9 cellular contexts compared by ENCODE assay signal in genomic region chrX:119234931-119235555, GRCh38. TPM values are rescaled to one million over a fixed set of nuclear protein-coding genes. Genes with fewer than 3 reads are reported as not detected.
DNase-seq lines count a peak whose midpoint lies in the region; ATAC-seq and TF ChIP-seq lines count a peak whose summit lies in the region.
"Had no signal": no experiment of that assay in that cellular context is flagged by ENCODE, and none has a peak within 500 bp of the region (broad histone marks: within the 10 kb centered on the region; RNA-seq: fewer than 3 reads in every experiment).

No MANE protein-coding gene starts in this region.

- WGBS in SK-N-SH (ENCODE audit: low lambda C conversion rate): 49% methylated on average over 10 of the region's 10 CpGs

- H4K20me1 ChIP-seq in SK-N-SH (ENCODE audit: insufficient read depth): no peaks in the 10 kb centered on the region

- CTCF ChIA-PET in SK-N-SH (lab: Yijun Ruan, JAX): interaction anchor here (0.6 kb wide), 1 partner anchor 577 kb away, joined by 3 read pairs; no protein-coding TSS in a partner anchor

- no peak overlapping the region for H3K4me2 ChIP-seq in SK-N-SH

- TF ChIP-seq EP300 in SK-N-SH (IDR thresholded peaks at IDR 0.05; ENCODE audit: borderline replicate concordance in 1 of 2, low read depth in 1 of 2, low read length in 1 of 2): no peak

- TF ChIP-seq CTCF in SK-N-SH (IDR thresholded peaks at IDR 0.05): no peak

- peaks cover 3% of the 10 kb centered on the region in 2 experiments; a peak in 1 of 4 replicates for H3K4me1 ChIP-seq in SK-N-SH (ENCODE audit: control insufficient read depth in 1 of 2, insufficient read depth in 2 of 2, low read depth in 1 of 2, low read length in 1 of 2)
- peaks cover 36% of the 10 kb centered on the region for H3K4me1 ChIP-seq in adipocyte (ENCODE audit: control insufficient read depth, insufficient read depth, low read length)
- H3K4me1 ChIP-seq in iPS-18a (ENCODE audit: control insufficient read depth, low read depth, low read length): peaks cover 19% of the 10 kb centered on the region
- no peaks in the 10 kb centered on the region for H3K4me1 ChIP-seq in stomach smooth muscle (ENCODE audit: control insufficient read depth, insufficient read depth, low read length)

- no peak for TF ChIP-seq RAD21 in SK-N-SH (IDR thresholded peaks at IDR 0.05; ENCODE audit: low read length)

- H3K9ac ChIP-seq in SK-N-SH (no peak overlapping the region), adipocyte (ENCODE audit: low read length) (peak overlapping the region; percentile 86), iPS-18a (ENCODE audit: low read length) (peak overlapping the region; percentile 81), stomach smooth muscle (ENCODE audit: low read length in 2 of 2) (peak overlapping the region in 1 of 2 donors; percentile 45)

- H3K79me2 ChIP-seq in SK-N-SH (ENCODE audit: insufficient read depth): peaks cover 35% of the 10 kb centered on the region

- peaks cover 4% of the 10 kb centered on the region for H3F3A ChIP-seq in SK-N-SH (replicated peaks; ENCODE audit: insufficient read depth)

- H3K9me3 ChIP-seq in SK-N-SH: no peaks in the 10 kb centered on the region
- H3K9me3 ChIP-seq in adipocyte (ENCODE audit: control insufficient read depth, low read length): no peaks in the 10 kb centered on the region
- peaks cover 9% of the 10 kb centered on the region for H3K9me3 ChIP-seq in iPS-18a (ENCODE audit: control insufficient read depth, low read depth, low read length)
- no peaks in the 10 kb centered on the region for H3K9me3 ChIP-seq in stomach smooth muscle (ENCODE audit: control insufficient read depth in 2 of 2, low read length in 2 of 2)

- no peaks in the 10 kb centered on the region for H3K9me2 ChIP-seq in SK-N-SH

- ATAC-seq in SK-N-SH treated with all-trans-retinoic acid at 6 μM for 48 hours: no peak
- ATAC-seq in HG02973 (IDR thresholded peaks at IDR 0.05; ENCODE audit: unreplicated experiment): no peak
- ATAC-seq in HG02642 (IDR thresholded peaks at IDR 0.05; ENCODE audit: poor library complexity, unreplicated experiment): no peak

- POLR2A ChIA-PET in SK-N-SH (lab: Yijun Ruan, JAX): interaction anchor here (0.6 kb wide), 1 partner anchor 20 kb away, joined by 3 read pairs; no protein-coding TSS in a partner anchor

- no peaks in the 10 kb centered on the region for H3K27me3 ChIP-seq in SK-N-SH (ENCODE audit: insufficient read depth)
- H3K27me3 ChIP-seq in adipocyte (replicated peaks; ENCODE audit: control insufficient read depth, insufficient read depth, low read length): no peaks in the 10 kb centered on the region
- H3K27me3 ChIP-seq in iPS-18a (ENCODE audit: control insufficient read depth, insufficient read depth, low read length): no peaks in the 10 kb centered on the region
- no peaks in the 10 kb centered on the region for H3K27me3 ChIP-seq in stomach smooth muscle (ENCODE audit: control insufficient read depth in 1 of 2, insufficient read depth in 2 of 2, low read length in 2 of 2)

- peak overlapping the region; percentile 58 for H2AFZ ChIP-seq in SK-N-SH (ENCODE audit: low read depth)

- DNase-seq in SK-N-SH: no peak
- DNase-seq in adipocyte (ENCODE audit: low read depth): no peak
- DNase-seq in KG1 (lab: John Stamatoyannopoulos, UW): no peak
- DNase-seq: OCI-M1 had no signal

- H3K4me3 ChIP-seq in SK-N-SH (ENCODE audit: low read depth in 2 of 2, low read length in 1 of 2) (no peak overlapping the region), adipocyte (ENCODE audit: low read length) (peak overlapping the region; percentile 74), iPS-18a (ENCODE audit: low read length) (peak overlapping the region; percentile 84), stomach smooth muscle (ENCODE audit: low read length in 2 of 2) (peak overlapping the region; percentile 36 to 77)

- H3K27ac ChIP-seq in SK-N-SH (ENCODE audit: low read depth in 2 of 2, low read length in 1 of 2): no peak overlapping the region
- H3K27ac ChIP-seq in iPS-18a (ENCODE audit: low read length): peak overlapping the region; percentile 76
- H3K27ac ChIP-seq in stomach smooth muscle (ENCODE audit: low read length): peak overlapping the region; percentile 64

- no peaks in the 10 kb centered on the region for H3K36me3 ChIP-seq in SK-N-SH (replicated peaks in 1 of 2; ENCODE audit: control insufficient read depth in 1 of 2, insufficient read depth in 2 of 2, low read length in 1 of 2)
- no peaks in the 10 kb centered on the region for H3K36me3 ChIP-seq in adipocyte (ENCODE audit: control insufficient read depth, insufficient read depth, low read length, severe bottlenecking)
- peaks cover 5% of the 10 kb centered on the region for H3K36me3 ChIP-seq in iPS-18a (ENCODE audit: control insufficient read depth, low read depth, low read length)
- no peaks in the 10 kb centered on the region for H3K36me3 ChIP-seq in stomach smooth muscle (ENCODE audit: control insufficient read depth in 2 of 2, insufficient read depth in 2 of 2, low read length in 2 of 2)

TF ChIP-seq in SK-N-SH, 30 proteins besides CTCF, POLR2A, EP300 and RAD21 (continues in another document):
- TF ChIP-seq TCF12 (IDR thresholded peaks at IDR 0.05): no peak
- TF ChIP-seq MEF2A (IDR thresholded peaks at IDR 0.05; ENCODE audit: borderline replicate concordance, low read depth): no peak
- TF ChIP-seq TEAD4 (IDR thresholded peaks at IDR 0.05; ENCODE audit: borderline replicate concordance, insufficient read depth): no peak
- no peak for TF ChIP-seq MAX (IDR thresholded peaks at IDR 0.05; ENCODE audit: low read depth)
- TF ChIP-seq ZBTB33 (IDR thresholded peaks at IDR 0.05; ENCODE audit: borderline replicate concordance, low read depth): no peak
- TF ChIP-seq PBX3 (IDR thresholded peaks at IDR 0.05): no peak

TF ChIP-seq in SK-N-SH treated with all-trans-retinoic acid at 6 μM for 48 hours, 23 proteins besides CTCF, POLR2A, EP300 and RAD21:
- no peak for TF ChIP-seq ZNF565 (CRISPR knock-in tag; conservative IDR thresholded peaks at IDR 0.05; ENCODE audit: low read depth)
- no peak for TF ChIP-seq ZC3H10 (CRISPR knock-in tag; IDR thresholded peaks at IDR 0.05)
- TF ChIP-seq POU6F1 (CRISPR knock-in tag; IDR thresholded peaks at IDR 0.05; ENCODE audit: borderline replicate concordance, low read depth): no peak
- TF ChIP-seq TOX (CRISPR knock-in tag; IDR thresholded peaks at IDR 0.05; ENCODE audit: borderline replicate concordance): no peak
- no peak for TF ChIP-seq PATZ1 (CRISPR knock-in tag; IDR thresholded peaks at IDR 0.05; ENCODE audit: borderline replicate concordance)
- TF ChIP-seq GLIS3 (CRISPR knock-in tag; IDR thresholded peaks at IDR 0.05): no peak
- no peak for TF ChIP-seq SNAI2 (CRISPR knock-in tag; IDR thresholded peaks at IDR 0.05)
- no peak for TF ChIP-seq ZFP30 (CRISPR knock-in tag; IDR thresholded peaks at IDR 0.05)
- no peak for TF ChIP-seq ARNTL (CRISPR knock-in tag; IDR thresholded peaks at IDR 0.05; ENCODE audit: borderline replicate concordance, low read depth)
- TF ChIP-seq TCF4 (CRISPR knock-in tag; IDR thresholded peaks at IDR 0.05; ENCODE audit: borderline replicate concordance): no peak

RNA-seq across cellular contexts. Expression of gene PGRMC1, which starts 1.0 kb away (rescaled TPM):
- polyA plus RNA-seq in SK-N-SH (2012; rRNA removed): 65.3 and 77.6 TPM in 2 replicates
- polyA plus RNA-seq in SK-N-SH (2012; cell fraction: cytosol; rRNA removed): 74.8 and 85.2 TPM in 2 replicates
- 30.7 and 38.7 TPM in 2 replicates for polyA plus RNA-seq in SK-N-SH (2012; cell fraction: nucleus; rRNA removed)

Comparison
In these comparisons a context has a peak if more than half of its experiments do, and no peak if none do; other contexts are left out.
1. H3K27ac ChIP-seq: peak in iPS-18a (single experiment) and stomach smooth muscle (single experiment); none in SK-N-SH (0 of 2).
2. H3K4me3 ChIP-seq: peak in adipocyte (single experiment), iPS-18a (single experiment) and stomach smooth muscle (2 of 2); none in SK-N-SH (0 of 2).